ENCODE assay signal across 21 cellular contexts in genomic region chr3:60289356-60289935, GRCh38.
"Had no signal": no experiment of that assay in that cellular context is flagged by ENCODE, and none has a peak within 500 bp of the region (broad histone marks: within the 10 kb centered on the region; RNA-seq: fewer than 3 reads in every experiment).

No MANE protein-coding gene starts in this region.

- DNase-seq: activated CD4-positive, alpha-beta T cell treated with anti-CD3 and anti-CD28 coated beads, Interleukin-2, amount 50 U/mL, for 48 hours; activated CD4-positive, CD25-positive, alpha-beta regulatory T cell treated with anti-CD3 and anti-CD28 coated beads, Interleukin-2, amount 50 U/mL, for 72 hours; activated CD8-positive, alpha-beta memory T cell treated with anti-CD3 and anti-CD28 coated beads, Interleukin-2, amount 10 ng/mL, durations not matched to agents 7 days and 5 days; activated effector memory CD4-positive, alpha-beta T cell treated with Interleukin-2 at 50 U/mL for 16 hours; activated naive CD4-positive, alpha-beta T cell treated with anti-CD3 and anti-CD28 coated beads, Interleukin-2, amount 50 U/mL, for 16 hours; activated T-cell treated with anti-CD3 and anti-CD28 coated beads, Interleukin-2, amount 50 U/mL, for 4 hours; brain microvascular endothelial cell; effector memory CD8-positive, alpha-beta T cell; left ventricle myocardium inferior; stimulated activated CD4-positive, alpha-beta T cell treated with anti-CD3 and anti-CD28 coated beads, Interleukin-12 subunit alpha, Interleukin-12 subunit beta, amount 100 ng/mL, for 4 hours; stimulated activated CD4-positive, alpha-beta T cell treated with anti-CD3 and anti-CD28 coated beads, Interleukin-2, amount 100 ng/mL, for 24 hours; T-helper 1 cell; T1000; tibial artery; uterus had no signal

- H3K4me1 ChIP-seq: left ventricle myocardium inferior, prostate gland, uterus had no signal

- H3K4me1 Mint-ChIP-seq: memory B cell had no signal

- H3K27ac ChIP-seq: brain microvascular endothelial cell, left ventricle myocardium inferior, prostate gland, tibial artery, uterus had no signal

- H3K9me3 ChIP-seq: left ventricle myocardium inferior, prostate gland, tibial artery, uterus had no signal

- H3K36me3 Mint-ChIP-seq: activated CD8-positive, alpha-beta memory T cell treated with anti-CD3 and anti-CD28 coated beads, Interleukin-2, amount 10 ng/mL, durations not matched to agents 7 days and 5 days; memory B cell; natural killer cell treated with Interleukin-12 subunit alpha and Interleukin-12 subunit beta and Interleukin-15 and Interleukin-18, amount 100 ng/mL, for 72 hours; stimulated activated effector memory CD8-positive, alpha-beta T cell treated with anti-CD3 and anti-CD28 coated beads, Interleukin-12 subunit alpha, Interleukin-12 subunit beta, amount 100 ng/mL, for 72 hours had no signal

- H3K4me3 ChIP-seq: left ventricle myocardium inferior, prostate gland, tibial artery, uterus had no signal

- H3K27ac Mint-ChIP-seq: activated CD8-positive, alpha-beta memory T cell treated with anti-CD3 and anti-CD28 coated beads, Interleukin-2, amount 10 ng/mL, durations not matched to agents 7 days and 5 days; effector memory CD8-positive, alpha-beta T cell; memory B cell; stimulated activated effector memory CD8-positive, alpha-beta T cell treated with anti-CD3 and anti-CD28 coated beads, Interleukin-12 subunit alpha, Interleukin-12 subunit beta, amount 100 ng/mL, for 72 hours had no signal

- H3K4me3 Mint-ChIP-seq: activated CD8-positive, alpha-beta memory T cell treated with anti-CD3 and anti-CD28 coated beads, Interleukin-2, amount 10 ng/mL, durations not matched to agents 7 days and 5 days; activated T-cell treated with anti-CD3 and anti-CD28 coated beads, Interleukin-2, amount 50 U/mL, for 4 hours; effector memory CD8-positive, alpha-beta T cell; memory B cell; natural killer cell treated with Interleukin-12 subunit alpha and Interleukin-12 subunit beta and Interleukin-15 and Interleukin-18, amount 100 ng/mL, for 72 hours; stimulated activated effector memory CD8-positive, alpha-beta T cell treated with anti-CD3 and anti-CD28 coated beads, Interleukin-12 subunit alpha, Interleukin-12 subunit beta, amount 100 ng/mL, for 72 hours had no signal

- H3K27me3 Mint-ChIP-seq: activated CD8-positive, alpha-beta memory T cell treated with anti-CD3 and anti-CD28 coated beads, Interleukin-2, amount 10 ng/mL, durations not matched to agents 7 days and 5 days; effector memory CD8-positive, alpha-beta T cell; memory B cell; natural killer cell treated with Interleukin-12 subunit alpha and Interleukin-12 subunit beta and Interleukin-15 and Interleukin-18, amount 100 ng/mL, for 72 hours had no signal

- H3K9me3 Mint-ChIP-seq: activated T-cell treated with anti-CD3 and anti-CD28 coated beads, Interleukin-2, amount 50 U/mL, for 4 hours; effector memory CD8-positive, alpha-beta T cell; memory B cell; stimulated activated effector memory CD8-positive, alpha-beta T cell treated with anti-CD3 and anti-CD28 coated beads, Interleukin-12 subunit alpha, Interleukin-12 subunit beta, amount 100 ng/mL, for 72 hours had no signal

- ATAC-seq: activated CD8-positive, alpha-beta memory T cell treated with anti-CD3 and anti-CD28 coated beads, Interleukin-2, amount 10 ng/mL, durations not matched to agents 7 days and 5 days; activated T-cell treated with anti-CD3 and anti-CD28 coated beads, Interleukin-2, amount 50 U/mL, for 4 hours; effector memory CD8-positive, alpha-beta T cell; SK-N-SH treated with all-trans-retinoic acid at 6 μM for 48 hours had no signal

- FAIRE-seq: keratinocyte had no signal

- H3K27me3 ChIP-seq: brain microvascular endothelial cell, tibial artery, uterus had no signal

- H3K36me3 ChIP-seq: brain microvascular endothelial cell, left ventricle myocardium inferior, prostate gland, tibial artery, uterus had no signal
